In the genomic region with DNA sequence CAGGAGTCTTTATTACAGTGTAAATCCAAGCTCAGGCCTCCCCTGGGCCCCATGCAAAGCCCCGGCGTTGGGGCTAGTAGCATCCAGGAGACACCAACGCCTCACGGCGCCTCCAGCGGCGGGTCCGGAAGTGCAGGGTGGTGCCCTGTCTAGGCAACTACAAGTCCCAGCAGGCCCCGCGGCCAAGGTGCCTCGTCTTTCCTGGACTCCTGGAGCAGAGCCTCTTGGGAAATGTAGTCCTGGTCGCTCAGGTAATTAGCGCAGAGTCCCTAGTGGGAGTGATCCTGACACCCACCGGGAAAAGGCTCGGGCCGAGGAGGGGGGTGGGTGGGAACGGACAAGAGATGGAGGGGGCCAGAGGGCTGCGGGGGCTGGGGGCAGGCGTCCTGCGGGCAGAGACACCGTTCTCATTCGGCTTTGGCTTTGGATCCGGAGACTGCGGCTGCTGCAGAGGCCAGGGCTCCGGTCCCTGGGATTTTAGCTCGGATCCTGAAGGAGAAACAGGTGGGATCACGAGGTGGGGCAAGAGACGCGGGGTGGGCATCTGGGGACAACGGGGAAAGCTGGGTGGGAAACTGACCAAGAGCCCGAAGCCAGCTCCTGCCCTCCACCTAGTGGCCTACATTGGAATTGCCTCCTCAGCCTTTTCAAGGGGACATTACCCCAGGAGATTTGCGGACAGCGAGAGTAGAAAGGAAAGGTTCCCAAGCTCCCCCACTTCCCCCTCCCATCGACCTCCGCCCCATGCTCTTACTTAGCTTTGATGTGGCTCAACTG, we compare ENCODE assay signal across 8 cellular contexts.
DNase-seq lines count a peak whose midpoint lies in the region; ATAC-seq lines count a peak whose summit lies in the region.

No MANE protein-coding gene starts in this region.

- ATAC-seq in GM19025 (IDR thresholded peaks at IDR 0.05; ENCODE audit: low read depth, unreplicated experiment) (peak; percentile 94), HG03280 (IDR thresholded peaks at IDR 0.05; ENCODE audit: unreplicated experiment) (peak; percentile 86)
- ATAC-seq in activated CD4-positive, CD25-positive, alpha-beta regulatory T cell treated with anti-CD3 and anti-CD28 coated beads, Interleukin-2, amount 50 U/mL, for 24 hours = peak; percentile 100

- DNase-seq in AG20443 (ENCODE audit: low spot score) (peak; percentile 92), NCI-H345 treated with DMSO at 0.1 percent for 48 hours (lab: John Stamatoyannopoulos, UW; ENCODE audit: unreplicated experiment) (peak; percentile 87), cerebellar nuclear complex (lab: John Stamatoyannopoulos, UW) (peak; percentile 86 to 89), kidney glomerular epithelial cell (lab: John Stamatoyannopoulos, UW) (peak; percentile 86)
- DNase-seq in stimulated activated CD4-positive, alpha-beta T cell treated with anti-CD3 and anti-CD28 coated beads, Interleukin-15, amount 100 ng/mL, for 48 hours (ENCODE audit: low read depth in 2 of 2) = peak; percentile 97 to 99

Comparison
In these comparisons a context has a peak if more than half of its experiments do, and no peak if none do; other contexts are left out.
1. Peak in every context shown above with its lines: DNase-seq and ATAC-seq.